In genomic region chr10:13158401-13158800, GRCh38 we compare ENCODE assay signal across 10 cellular contexts. TPM values are rescaled to one million over a fixed set of nuclear protein-coding genes. Genes with fewer than 3 reads are reported as not detected.
DNase-seq lines count a peak whose midpoint lies in the region; ATAC-seq, FAIRE-seq and TF ChIP-seq lines count a peak whose summit lies in the region.
"Had no signal": no experiment of that assay in that cellular context is flagged by ENCODE, and none has a peak within 500 bp of the region (broad histone marks: within the 10 kb centered on the region; RNA-seq: fewer than 3 reads in every experiment).

No MANE protein-coding gene starts in this region.

- peak overlapping the region; percentile 30 for H3K27ac Mint-ChIP-seq in activated CD8-positive, alpha-beta T cell treated with anti-CD3 and anti-CD28 coated beads for 36 hours
- peak overlapping the region; percentile 82 for H3K27ac Mint-ChIP-seq in stimulated activated effector memory CD8-positive, alpha-beta T cell treated with anti-CD3 and anti-CD28 coated beads, Interleukin-12 subunit alpha, Interleukin-12 subunit beta, amount 100 ng/mL, for 72 hours

- FAIRE-seq in urothelium cell line (lab: Jason Lieb, UNC) = no peak
- FAIRE-seq: A549 had no signal

- CTCF ChIA-PET in activated CD8-positive, alpha-beta T cell treated with anti-CD3 and anti-CD28 coated beads for 36 hours (lab: Charles Lee) = no interaction called here

- H3K27me3 Mint-ChIP-seq in activated CD8-positive, alpha-beta T cell treated with anti-CD3 and anti-CD28 coated beads for 36 hours = peaks cover 5% of the 10 kb centered on the region

- H3K4me3 ChIP-seq in lower leg skin (ENCODE audit: low read depth, poor library complexity, severe bottlenecking) = no peak overlapping the region
- H3K4me3 ChIP-seq: A549 had no signal

- intact Hi-C loops in activated CD8-positive, alpha-beta T cell treated with anti-CD3 and anti-CD28 coated beads for 36 hours (cut with micrococcal nuclease) = no loop called here
- intact Hi-C loops in lower leg skin (cut with DNase I; ENCODE audit: low total_unique reads) = no loop called here

- no peaks in the 10 kb centered on the region for H3K27me3 ChIP-seq in foreskin keratinocyte

- 54 to 61% methylated on average over 31 of the region's 32 CpGs for WGBS in lower leg skin, 2 donors

- no peak for TF ChIP-seq CTCF in activated CD8-positive, alpha-beta T cell treated with anti-CD3 and anti-CD28 coated beads for 36 hours (IDR thresholded peaks at IDR 0.05)
- TF ChIP-seq CTCF in foreskin keratinocyte (conservative IDR thresholded peaks at IDR 0.05) (no peak), lower leg skin (IDR thresholded peaks at IDR 0.05) (no peak)

- peaks cover 16% of the 10 kb centered on the region for H3K4me1 Mint-ChIP-seq in activated CD8-positive, alpha-beta T cell treated with anti-CD3 and anti-CD28 coated beads for 36 hours (ENCODE audit: low read depth)
- H3K4me1 Mint-ChIP-seq in stimulated activated effector memory CD8-positive, alpha-beta T cell treated with anti-CD3 and anti-CD28 coated beads, Interleukin-12 subunit alpha, Interleukin-12 subunit beta, amount 100 ng/mL, for 72 hours = peaks cover 11% of the 10 kb centered on the region

- peak overlapping the region; percentile 57 for H3K4me3 Mint-ChIP-seq in activated CD8-positive, alpha-beta T cell treated with anti-CD3 and anti-CD28 coated beads for 36 hours
- peak overlapping the region; percentile 61 for H3K4me3 Mint-ChIP-seq in stimulated activated effector memory CD8-positive, alpha-beta T cell treated with anti-CD3 and anti-CD28 coated beads, Interleukin-12 subunit alpha, Interleukin-12 subunit beta, amount 100 ng/mL, for 72 hours

- H3K9me3 Mint-ChIP-seq in activated CD8-positive, alpha-beta T cell treated with anti-CD3 and anti-CD28 coated beads for 36 hours = no peaks in the 10 kb centered on the region
- H3K9me3 Mint-ChIP-seq in stimulated activated effector memory CD8-positive, alpha-beta T cell treated with anti-CD3 and anti-CD28 coated beads, Interleukin-12 subunit alpha, Interleukin-12 subunit beta, amount 100 ng/mL, for 72 hours = no peaks in the 10 kb centered on the region

- H3K27ac ChIP-seq in foreskin keratinocyte = peak overlapping the region; percentile 45
- H3K27ac ChIP-seq: A549 had no signal

- no peak for TF ChIP-seq POLR2A in lower leg skin (IDR thresholded peaks at IDR 0.05)

- peaks cover 14% of the 10 kb centered on the region for H3K36me3 Mint-ChIP-seq in activated CD8-positive, alpha-beta T cell treated with anti-CD3 and anti-CD28 coated beads for 36 hours (ENCODE audit: low read depth)
- no peaks in the 10 kb centered on the region for H3K36me3 Mint-ChIP-seq in stimulated activated effector memory CD8-positive, alpha-beta T cell treated with anti-CD3 and anti-CD28 coated beads, Interleukin-12 subunit alpha, Interleukin-12 subunit beta, amount 100 ng/mL, for 72 hours

- DNase-seq in NCI-H146 (lab: John Stamatoyannopoulos, UW) (peak; percentile 45), NCI-H146 treated with DMSO at 0.1 percent for 48 hours (lab: John Stamatoyannopoulos, UW; ENCODE audit: unreplicated experiment) (no peak), foreskin keratinocyte (no peak), urothelium cell line (ENCODE audit: low spot score) (no peak), Ammon's horn (ENCODE audit: low spot score) (no peak), lower leg skin (ENCODE audit: low spot score in 2 of 2) (no peak)
- DNase-seq in activated CD8-positive, alpha-beta T cell treated with anti-CD3 and anti-CD28 coated beads for 36 hours = peak; percentile 6
- DNase-seq in stimulated activated effector memory CD8-positive, alpha-beta T cell treated with anti-CD3 and anti-CD28 coated beads, Interleukin-12 subunit alpha, Interleukin-12 subunit beta, amount 100 ng/mL, for 72 hours (ENCODE audit: low spot score in 2 of 2) = no peak
- DNase-seq: NCI-H446 treated with DMSO at 0.1 percent for 48 hours had no signal

- no peak for ATAC-seq in activated CD8-positive, alpha-beta T cell treated with anti-CD3 and anti-CD28 coated beads for 36 hours
- ATAC-seq in foreskin keratinocyte = no peak
- ATAC-seq in stimulated activated effector memory CD8-positive, alpha-beta T cell treated with anti-CD3 and anti-CD28 coated beads, Interleukin-12 subunit alpha, Interleukin-12 subunit beta, amount 100 ng/mL, for 72 hours = no peak
- ATAC-seq: A549 had no signal

- H3K4me1 ChIP-seq in foreskin keratinocyte = no peaks in the 10 kb centered on the region

- POLR2A ChIA-PET in activated CD8-positive, alpha-beta T cell treated with anti-CD3 and anti-CD28 coated beads for 36 hours (lab: Charles Lee) = no interaction called here

RNA-seq across cellular contexts. Expression of gene MCM10, which starts 3.0 kb away (rescaled TPM):
- 10 to 100 TPM; 65.4 to 69.0 TPM for total RNA-seq in activated CD8-positive, alpha-beta T cell treated with anti-CD3 and anti-CD28 coated beads for 36 hours
- 28.2 and 35.1 TPM in 2 replicates for total RNA-seq in foreskin keratinocyte
- 6.6 and 9.4 TPM in 2 replicates for polyA plus RNA-seq in foreskin keratinocyte
- total RNA-seq in lower leg skin = 1 to 10 TPM in 1 of 4 donors, under 1 TPM in 3; 0.08 to 1.5 (median 0.38) TPM

RNA-seq across cellular contexts. Expression of gene OPTN, which starts 58.4 kb away (rescaled TPM):
- 10 to 100 TPM; 32.0 to 33.0 TPM for total RNA-seq in activated CD8-positive, alpha-beta T cell treated with anti-CD3 and anti-CD28 coated beads for 36 hours
- 82.5 and 101 TPM in 2 replicates for total RNA-seq in foreskin keratinocyte
- 84.6 and 107 TPM in 2 replicates for polyA plus RNA-seq in foreskin keratinocyte
- 10 to 100 TPM; 55.4 to 68.5 (median 62.0) TPM for total RNA-seq in lower leg skin

Comparison
In these comparisons a context has a peak if more than half of its experiments do, and no peak if none do; other contexts are left out.
1. DNase-seq: peak in NCI-H146 (single experiment) and activated CD8-positive, alpha-beta T cell treated with anti-CD3 and anti-CD28 coated beads for 36 hours (single experiment); none in NCI-H146 treated with DMSO at 0.1 percent for 48 hours (single experiment), foreskin keratinocyte (0 of 2), stimulated activated effector memory CD8-positive, alpha-beta T cell treated with anti-CD3 and anti-CD28 coated beads, Interleukin-12 subunit alpha, Interleukin-12 subunit beta, amount 100 ng/mL, for 72 hours (0 of 2), urothelium cell line (single experiment), Ammon's horn (single experiment) and lower leg skin (0 of 2).
2. RNA of gene MCM10, which starts 3.0 kb away (total RNA-seq): 65.4 to 69.0 TPM in activated CD8-positive, alpha-beta T cell treated with anti-CD3 and anti-CD28 coated beads for 36 hours and 28.2 to 35.1 TPM in foreskin keratinocyte; 0.08 to 1.5 TPM in lower leg skin; every median in the first group is over 10 times any median in the second.